In the genomic region with DNA sequence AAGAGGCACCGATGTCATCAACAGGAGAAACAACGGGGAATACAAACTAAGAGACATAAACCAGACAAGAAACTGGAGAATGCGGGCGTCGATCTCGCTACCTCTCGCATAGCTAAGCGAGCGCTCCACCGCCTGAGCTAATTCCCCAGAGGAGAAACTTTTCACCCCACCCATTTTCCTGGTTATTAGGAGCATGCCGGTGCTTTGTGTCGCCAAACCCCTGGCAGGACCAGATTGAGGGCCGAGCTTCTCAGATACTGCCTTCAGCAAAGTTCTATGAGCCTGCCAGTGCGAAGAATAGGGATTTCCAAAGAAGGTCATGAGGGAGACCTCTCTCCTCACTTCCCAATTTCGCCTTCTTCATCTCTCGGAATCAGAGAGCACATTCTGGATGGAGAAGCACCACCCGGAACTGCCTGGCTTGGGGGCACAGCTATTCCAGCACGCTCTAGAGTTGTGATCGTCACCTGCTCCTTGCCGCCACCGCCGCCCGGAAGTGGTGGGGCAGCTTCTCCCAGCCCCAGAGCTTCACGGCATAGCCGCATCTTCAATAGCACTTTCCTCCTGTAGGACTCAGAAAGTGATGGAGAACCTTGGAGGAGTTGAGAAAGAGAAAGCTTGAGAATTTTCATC, we compare ENCODE assay signal across 7 cellular contexts.
DNase-seq lines count a peak whose midpoint lies in the region; ATAC-seq, FAIRE-seq and TF ChIP-seq lines count a peak whose summit lies in the region.
"Not testable (repeated sequence)": the region's sequence is repeated elsewhere in the genome, so short reads cannot be mapped to it uniquely, and the experiment has no call there.

No MANE protein-coding gene starts in this region.

- H3K36me3 Mint-ChIP-seq in HFFc6 (ENCODE audit: low read depth); osteocyte (ENCODE audit: unreplicated experiment): not testable (repeated sequence)
- H3K36me3 Mint-ChIP-seq in activated CD8-positive, alpha-beta T cell treated with anti-CD3 and anti-CD28 coated beads for 36 hours (ENCODE audit: low read depth): peaks cover 11% of the 10 kb centered on the region

- not testable (repeated sequence) for FAIRE-seq in keratinocyte (lab: Jason Lieb, UNC)

- no CpG with 5 or more reads among the region's 25 CpGs for WGBS in esophagus muscularis mucosa

- not testable (repeated sequence) for H3K79me2 ChIP-seq in keratinocyte (ENCODE audit: control insufficient read depth, insufficient read depth, low read length)

- not testable (repeated sequence) for TF ChIP-seq POLR2A in esophagus muscularis mucosa (IDR thresholded peaks at IDR 0.05; ENCODE audit: low read depth)

- H3K27ac ChIP-seq in esophagus muscularis mucosa (replicated peaks in 1 of 4); keratinocyte (ENCODE audit: control insufficient read depth, insufficient read depth, low read length): not testable (repeated sequence)

- not testable (repeated sequence) for H2AFZ ChIP-seq in keratinocyte (ENCODE audit: control insufficient read depth, low read length)

- POLR2A ChIA-PET in activated CD8-positive, alpha-beta T cell treated with anti-CD3 and anti-CD28 coated beads for 36 hours (lab: Charles Lee): not testable (repeated sequence)

- H4K20me1 ChIP-seq in keratinocyte (ENCODE audit: control insufficient read depth, extremely low read depth, insufficient read depth, low read length): not testable (repeated sequence)

- not testable (repeated sequence) for H3K9me3 ChIP-seq in ES-I3 (ENCODE audit: control insufficient read depth, insufficient read depth, low read length); MG63; esophagus muscularis mucosa; keratinocyte (ENCODE audit: control insufficient read depth, low read depth, low read length)

- H3K27me3 ChIP-seq in MG63; keratinocyte (ENCODE audit: control insufficient read depth, extremely low read depth, insufficient read depth, low read length): not testable (repeated sequence)
- H3K27me3 ChIP-seq in esophagus muscularis mucosa: peaks cover 0 to 59% (median 8%) of the 10 kb centered on the region in 4 donors

- H3K4me3 Mint-ChIP-seq in HFFc6: peak overlapping the region; percentile 36; the same call in 1 of the 2 replicates
- not testable (repeated sequence) for H3K4me3 Mint-ChIP-seq in activated CD8-positive, alpha-beta T cell treated with anti-CD3 and anti-CD28 coated beads for 36 hours; osteocyte (ENCODE audit: unreplicated experiment)

- not testable (repeated sequence) for H3K4me1 Mint-ChIP-seq in HFFc6 (ENCODE audit: low read depth); activated CD8-positive, alpha-beta T cell treated with anti-CD3 and anti-CD28 coated beads for 36 hours (ENCODE audit: low read depth); osteocyte (ENCODE audit: unreplicated experiment)

- intact Hi-C loops in activated CD8-positive, alpha-beta T cell treated with anti-CD3 and anti-CD28 coated beads for 36 hours (cut with micrococcal nuclease); esophagus muscularis mucosa (cut with DNase I): not testable (repeated sequence)

- not testable (repeated sequence) for ATAC-seq in activated CD8-positive, alpha-beta T cell treated with anti-CD3 and anti-CD28 coated beads for 36 hours

- dilution Hi-C loops in keratinocyte (cut with MboI; ENCODE audit: extremely low pct_ligation_motif_present, low sequenced_read_pairs): not testable (repeated sequence)

- not testable (repeated sequence) for H3K9me3 Mint-ChIP-seq in HFFc6; activated CD8-positive, alpha-beta T cell treated with anti-CD3 and anti-CD28 coated beads for 36 hours; osteocyte (ENCODE audit: unreplicated experiment)

- H3K4me1 ChIP-seq in ES-I3 (ENCODE audit: insufficient read depth, low read length); esophagus muscularis mucosa; keratinocyte (ENCODE audit: control insufficient read depth, extremely low read depth, insufficient read depth, low read length): not testable (repeated sequence)

- DNase-seq in HFFc6: peak; percentile 1
- peak; percentile 2 for DNase-seq in MG63
- peak; percentile 31 for DNase-seq in activated CD8-positive, alpha-beta T cell treated with anti-CD3 and anti-CD28 coated beads for 36 hours
- peak; percentile 12 for DNase-seq in esophagus muscularis mucosa (ENCODE audit: extremely low spot score)
- DNase-seq in keratinocyte (ENCODE audit: low read depth, low spot score): not testable (repeated sequence)
- DNase-seq in osteocyte (ENCODE audit: extremely low spot score, unreplicated experiment): peak; percentile 5

- peak overlapping the region; percentile 33; the same call in 1 of the 2 replicates for H3K9ac ChIP-seq in ES-I3 (ENCODE audit: low read depth, low read length)
- not testable (repeated sequence) for H3K9ac ChIP-seq in keratinocyte (ENCODE audit: control insufficient read depth, extremely low read depth, insufficient read depth, low read length)

- H3K4me3 ChIP-seq in MG63; esophagus muscularis mucosa; keratinocyte (ENCODE audit: control insufficient read depth in 2 of 3, extremely low read depth in 1 of 3, insufficient read depth in 2 of 3, low read depth in 1 of 3, low read length in 3 of 3): not testable (repeated sequence)

- TF ChIP-seq CTCF in HFFc6 (IDR thresholded peaks at IDR 0.05); activated CD8-positive, alpha-beta T cell treated with anti-CD3 and anti-CD28 coated beads for 36 hours (IDR thresholded peaks at IDR 0.05); esophagus muscularis mucosa (IDR thresholded peaks at IDR 0.05); keratinocyte (optimal IDR thresholded peaks at IDR 0.05 in 1 of 3, IDR thresholded peaks at IDR 0.05 in 1 of 3, conservative IDR thresholded peaks at IDR 0.05 in 1 of 3; ENCODE audit: extremely low read depth in 1 of 3, insufficient read depth in 2 of 3, low read length in 3 of 3); osteocyte (IDR thresholded peaks at IDR 0.05): not testable (repeated sequence)

- peaks cover 24% of the 10 kb centered on the region for H3K27me3 Mint-ChIP-seq in HFFc6 (ENCODE audit: insufficient read depth)
- H3K27me3 Mint-ChIP-seq in activated CD8-positive, alpha-beta T cell treated with anti-CD3 and anti-CD28 coated beads for 36 hours: peaks cover 50% of the 10 kb centered on the region
- peaks cover 43% of the 10 kb centered on the region for H3K27me3 Mint-ChIP-seq in osteocyte (ENCODE audit: unreplicated experiment)

- H3K9me1 ChIP-seq in keratinocyte (ENCODE audit: control insufficient read depth, extremely low read depth, insufficient read depth, low read length): not testable (repeated sequence)

- not testable (repeated sequence) for H3K36me3 ChIP-seq in ES-I3 (ENCODE audit: insufficient read depth, low read length); MG63; esophagus muscularis mucosa; keratinocyte (ENCODE audit: control insufficient read depth in 2 of 2, extremely low read depth in 1 of 2, insufficient read depth in 2 of 2, low read length in 2 of 2)

- CTCF ChIA-PET in activated CD8-positive, alpha-beta T cell treated with anti-CD3 and anti-CD28 coated beads for 36 hours (lab: Charles Lee): not testable (repeated sequence)

- TF ChIP-seq EP300 in esophagus muscularis mucosa (IDR thresholded peaks at IDR 0.05): not testable (repeated sequence)

- peak overlapping the region; percentile 32 for H3K4me2 ChIP-seq in keratinocyte (ENCODE audit: control insufficient read depth, extremely low read depth, insufficient read depth, low read depth, low read length)

- H3K27ac Mint-ChIP-seq in HFFc6; activated CD8-positive, alpha-beta T cell treated with anti-CD3 and anti-CD28 coated beads for 36 hours; osteocyte (ENCODE audit: unreplicated experiment): not testable (repeated sequence)
